16 cellular contexts compared by ENCODE assay signal in the genomic region with DNA sequence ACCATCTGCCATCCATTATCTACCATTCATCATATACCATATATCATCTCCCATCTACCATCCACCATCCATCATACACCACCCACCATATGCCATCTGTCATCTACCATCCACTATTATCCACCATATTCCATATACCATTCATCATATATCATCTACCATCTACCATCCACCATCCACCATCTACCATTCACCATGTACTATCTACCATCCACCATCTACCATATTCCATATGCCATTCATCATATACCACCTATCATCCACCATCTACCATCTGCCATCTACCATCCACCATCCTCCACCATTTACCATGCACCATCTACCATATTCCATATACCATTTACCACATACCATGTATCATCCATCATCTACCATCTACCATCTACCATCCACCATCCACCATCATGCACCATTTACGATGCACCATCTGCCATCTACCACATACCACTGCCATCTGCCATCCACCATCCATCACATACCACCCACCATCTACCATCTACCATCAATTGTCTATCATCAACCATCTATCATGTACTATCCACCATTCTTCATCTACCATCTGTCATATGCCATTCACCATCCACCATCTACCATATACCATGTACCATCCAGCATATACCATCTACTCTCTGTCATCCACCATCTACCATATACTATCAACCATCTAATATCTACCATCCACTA. TPM values are rescaled to one million over a fixed set of nuclear protein-coding genes. Genes with fewer than 3 reads are reported as not detected.
DNase-seq lines count a peak whose midpoint lies in the region; ATAC-seq and TF ChIP-seq lines count a peak whose summit lies in the region.
"Had no signal": no experiment of that assay in that cellular context is flagged by ENCODE, and none has a peak within 500 bp of the region (broad histone marks: within the 10 kb centered on the region; RNA-seq: fewer than 3 reads in every experiment).

No MANE protein-coding gene starts in this region.

- H3K27me3 ChIP-seq in mesenchymal stem cell (ENCODE audit: control insufficient read depth in 1 of 2, insufficient read depth in 1 of 2, low read length in 2 of 2) (peaks cover 0 to 3% of the 10 kb centered on the region in 2 experiments), suprapubic skin (no peaks in the 10 kb centered on the region)
- H3K27me3 ChIP-seq: BE2C had no signal

- ATAC-seq in GM21619 (IDR thresholded peaks at IDR 0.05; ENCODE audit: unreplicated experiment) (no peak), GM19035 (IDR thresholded peaks at IDR 0.05; ENCODE audit: unreplicated experiment) (no peak)
- ATAC-seq: HCT116 had no signal

- H3K9ac ChIP-seq in mesenchymal stem cell (ENCODE audit: low read length): no peak overlapping the region
- H3K9ac ChIP-seq: SK-N-SH had no signal

- H2BK12ac ChIP-seq in mesenchymal stem cell (ENCODE audit: low read length in 2 of 2): no peak overlapping the region

- peak overlapping the region in 1 of 2 experiments; percentile 59 for H3K14ac ChIP-seq in mesenchymal stem cell (ENCODE audit: low read length in 2 of 2)

- no peak overlapping the region for H2BK15ac ChIP-seq in mesenchymal stem cell (ENCODE audit: low read depth, poor library complexity, severe bottlenecking)

- H3K36me3 ChIP-seq in HEK293 (ENCODE audit: control insufficient read depth in 2 of 2, insufficient read depth in 1 of 2, low read length in 2 of 2) (no peaks in the 10 kb centered on the region), mesenchymal stem cell (ENCODE audit: control insufficient read depth in 1 of 2, insufficient read depth in 2 of 2, low read depth in 1 of 2, low read length in 2 of 2) (no peaks in the 10 kb centered on the region), suprapubic skin (no peaks in the 10 kb centered on the region)
- H3K36me3 ChIP-seq: BE2C had no signal

- H3K4ac ChIP-seq in mesenchymal stem cell (ENCODE audit: low read depth in 1 of 2, low read length in 2 of 2): no peak overlapping the region

- H3K18ac ChIP-seq in mesenchymal stem cell (ENCODE audit: low read depth in 1 of 2, low read length in 2 of 2): no peak overlapping the region

- no peak for TF ChIP-seq EP300 in suprapubic skin (IDR thresholded peaks at IDR 0.05)

- H3K4me1 ChIP-seq in HEK293 (ENCODE audit: control insufficient read depth, insufficient read depth, low read length): peaks cover 44% of the 10 kb centered on the region
- H3K4me1 ChIP-seq in mesenchymal stem cell (ENCODE audit: control insufficient read depth, insufficient read depth, low read depth, low read length): peaks cover 12% of the 10 kb centered on the region
- H3K4me1 ChIP-seq in suprapubic skin: peaks cover 19% of the 10 kb centered on the region

- H4K8ac ChIP-seq in mesenchymal stem cell (ENCODE audit: low read length): no peak overlapping the region

- CTCF ChIA-PET in HEK293 (lab: Yijun Ruan, JAX): no interaction called here

- no peak for TF ChIP-seq POLR2A in suprapubic skin (IDR thresholded peaks at IDR 0.05)

- H3K27ac ChIP-seq in HEK293 (ENCODE audit: extremely low read depth, low read depth, low read length) (peak overlapping the region; percentile 92), VCaP (peak overlapping the region; percentile 91), mesenchymal stem cell (ENCODE audit: low read length, poor library complexity, severe bottlenecking) (no peak overlapping the region), suprapubic skin (peak overlapping the region; percentile 66)

- H2BK5ac ChIP-seq in mesenchymal stem cell (ENCODE audit: low read depth, low read length, poor library complexity, severe bottlenecking): no peak overlapping the region

- H2AFZ ChIP-seq in mesenchymal stem cell (ENCODE audit: low read depth, low read length): no peak overlapping the region

- H2AK5ac ChIP-seq in mesenchymal stem cell (ENCODE audit: low read length, severe bottlenecking): no peak overlapping the region

- 96% methylated on average over 1 of the region's 1 CpG for WGBS in mesenchymal stem cell
- 98% methylated on average over 1 of the region's 1 CpG for WGBS in suprapubic skin

- H3K23ac ChIP-seq in mesenchymal stem cell (ENCODE audit: low read length in 2 of 2): no peak overlapping the region

- H4K91ac ChIP-seq in mesenchymal stem cell (ENCODE audit: low read length): peak overlapping the region; percentile 49

- no peak overlapping the region for H3K4me2 ChIP-seq in mesenchymal stem cell (ENCODE audit: low read length, poor library complexity, severe bottlenecking)
- H3K4me2 ChIP-seq: SK-N-SH had no signal

- H3K9me3 ChIP-seq in HEK293 (ENCODE audit: control insufficient read depth, insufficient read depth, low read depth, low read length) (no peaks in the 10 kb centered on the region), mesenchymal stem cell (ENCODE audit: control insufficient read depth, low read length) (no peaks in the 10 kb centered on the region), suprapubic skin (no peaks in the 10 kb centered on the region)
- H3K9me3 ChIP-seq: BE2C, SK-N-SH had no signal

- no peak for DNase-seq in mesenchymal stem cell
- no peak for DNase-seq in suprapubic skin (ENCODE audit: low spot score in 2 of 2)
- DNase-seq in HT-29 (ENCODE audit: low spot score): no peak
- no peak for DNase-seq in A172 (ENCODE audit: low spot score)
- DNase-seq: BE2C; CD4-positive, alpha-beta memory T cell; NCI-H1048; NCI-H1436 treated with DMSO at 0.1 percent for 48 hours; NCI-H2081; NCI-H82; SK-N-SH had no signal

- H3K79me1 ChIP-seq in mesenchymal stem cell (replicated peaks; ENCODE audit: low read length, poor library complexity, severe bottlenecking): no peaks in the 10 kb centered on the region

- POLR2A ChIA-PET in HEK293 (lab: Yijun Ruan, JAX): no interaction called here

- TF ChIP-seq CTCF in HEK293 (tag by site-specific recombination; IDR thresholded peaks at IDR 0.05): no peak
- TF ChIP-seq CTCF in VCaP (conservative IDR thresholded peaks at IDR 0.05): no peak
- no peak for TF ChIP-seq CTCF in suprapubic skin (IDR thresholded peaks at IDR 0.05)

- no peak overlapping the region for H3K4me3 ChIP-seq in HEK293 (ENCODE audit: low read depth, low read length)
- H3K4me3 ChIP-seq in mesenchymal stem cell (ENCODE audit: insufficient read depth in 1 of 2, low read depth in 1 of 2, low read length in 2 of 2): no peak overlapping the region
- no peak overlapping the region for H3K4me3 ChIP-seq in suprapubic skin

- no peak overlapping the region for H2BK120ac ChIP-seq in mesenchymal stem cell (ENCODE audit: low read depth, low read length)

TF ChIP-seq in HEK293, 187 proteins besides CTCF, POLR2A, EP300 and RAD21 (continues in another document):
- no peak for TF ChIP-seq ZNF146 (tag by site-specific recombination; IDR thresholded peaks at IDR 0.05)
- no peak for TF ChIP-seq ZNF791 (tag by site-specific recombination; IDR thresholded peaks at IDR 0.05)
- TF ChIP-seq ZNF514 (tag by site-specific recombination; IDR thresholded peaks at IDR 0.05): no peak
- TF ChIP-seq ZNF768 (tag by site-specific recombination; IDR thresholded peaks at IDR 0.05): no peak
- TF ChIP-seq, protein P1, sequence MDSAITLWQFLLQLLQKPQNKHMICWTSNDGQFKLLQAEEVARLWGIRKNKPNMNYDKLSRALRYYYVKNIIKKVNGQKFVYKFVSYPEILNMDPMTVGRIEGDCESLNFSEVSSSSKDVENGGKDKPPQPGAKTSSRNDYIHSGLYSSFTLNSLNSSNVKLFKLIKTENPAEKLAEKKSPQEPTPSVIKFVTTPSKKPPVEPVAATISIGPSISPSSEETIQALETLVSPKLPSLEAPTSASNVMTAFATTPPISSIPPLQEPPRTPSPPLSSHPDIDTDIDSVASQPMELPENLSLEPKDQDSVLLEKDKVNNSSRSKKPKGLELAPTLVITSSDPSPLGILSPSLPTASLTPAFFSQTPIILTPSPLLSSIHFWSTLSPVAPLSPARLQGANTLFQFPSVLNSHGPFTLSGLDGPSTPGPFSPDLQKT (IDR thresholded peaks at IDR 0.05; ENCODE audit: borderline replicate concordance, low read depth, low read length): no peak
- TF ChIP-seq ZNF18 (tag by site-specific recombination; IDR thresholded peaks at IDR 0.05): no peak

RNA-seq across cellular contexts. Expression of gene RAB4A, which starts 50.6 kb away (rescaled TPM):
- polyA plus RNA-seq in mesenchymal stem cell (2013, experiment 1 of 2): 24.2 TPM
- polyA plus RNA-seq in mesenchymal stem cell (2013, experiment 2 of 2): 24.7 TPM
- total RNA-seq in suprapubic skin: 10 to 100 TPM; 37.1 to 78.4 (median 49.3) TPM
- total RNA-seq in HT-29 (2014; rRNA removed; shearing (Covaris generic)): 47.3 and 53.4 TPM in 2 replicates
- 48.5 and 61.5 TPM in 2 replicates for total RNA-seq in A172 (2014; rRNA removed; shearing (Covaris generic))
